ENCODE assay signal across 9 cellular contexts in genomic region chr1:55210990-55211389, GRCh38. TPM values are rescaled to one million over a fixed set of nuclear protein-coding genes. Genes with fewer than 3 reads are reported as not detected.
A peak's percentile ranks its signal among the peaks of the same experiment; 100 is the strongest.
DNase-seq lines count a peak whose midpoint lies in the region; ATAC-seq lines count a peak whose summit lies in the region.
"Had no signal": no experiment of that assay in that cellular context is flagged by ENCODE, and none has a peak within 500 bp of the region (broad histone marks: within the 10 kb centered on the region; RNA-seq: fewer than 3 reads in every experiment).

No MANE protein-coding gene starts in this region.

- no peaks in the 10 kb centered on the region for H3K9me3 Mint-ChIP-seq in activated T-cell treated with anti-CD3 and anti-CD28 coated beads, Interleukin-2, amount 50 U/mL, for 24 hours
- H3K9me3 Mint-ChIP-seq in stimulated activated naive CD8-positive, alpha-beta T cell treated with anti-CD3 and anti-CD28 coated beads, Interleukin-15, amount 100 ng/mL, for 72 hours, result no peaks in the 10 kb centered on the region

- H3K27me3 ChIP-seq in right cardiac atrium (ENCODE audit: control insufficient read depth, insufficient read depth) (no peaks in the 10 kb centered on the region), H7 (ENCODE audit: control insufficient read depth, insufficient read depth, low read length) (no peaks in the 10 kb centered on the region)

- H3K4me3 ChIP-seq in SK-N-MC (no peak overlapping the region), right cardiac atrium (ENCODE audit: low read length) (peak overlapping the region; percentile 30), H7 (ENCODE audit: insufficient read depth, low read depth, low read length) (no peak overlapping the region)

- H3K4me3 Mint-ChIP-seq in activated T-cell treated with anti-CD3 and anti-CD28 coated beads, Interleukin-2, amount 50 U/mL, for 24 hours, result peak overlapping the region; percentile 90
- H3K4me3 Mint-ChIP-seq in stimulated activated naive CD8-positive, alpha-beta T cell treated with anti-CD3 and anti-CD28 coated beads, Interleukin-15, amount 100 ng/mL, for 72 hours, result peak overlapping the region; percentile 60 to 89

- H3K27ac Mint-ChIP-seq in activated T-cell treated with anti-CD3 and anti-CD28 coated beads, Interleukin-2, amount 50 U/mL, for 24 hours, result peak overlapping the region; percentile 32
- no peak overlapping the region for H3K27ac Mint-ChIP-seq in stimulated activated naive CD8-positive, alpha-beta T cell treated with anti-CD3 and anti-CD28 coated beads, Interleukin-15, amount 100 ng/mL, for 72 hours

- peak overlapping the region; percentile 63 for H3K27ac ChIP-seq in SK-N-MC
- peak overlapping the region; percentile 62 for H3K27ac ChIP-seq in right cardiac atrium (ENCODE audit: low read length)

- no peak for DNase-seq in activated T-cell treated with anti-CD3 and anti-CD28 coated beads, Interleukin-2, amount 50 U/mL, for 24 hours
- DNase-seq in activated T-cell treated with anti-CD3 and anti-CD28 coated beads, Interleukin-2, amount 50 U/mL, for 48 hours, result no peak
- DNase-seq in SK-N-MC (ENCODE audit: low read depth, low spot score), result no peak
- no peak for DNase-seq in right cardiac atrium
- DNase-seq in stimulated activated naive CD8-positive, alpha-beta T cell treated with anti-CD3 and anti-CD28 coated beads, Interleukin-15, amount 100 ng/mL, for 72 hours, result no peak
- DNase-seq in NCI-H1930 (lab: John Stamatoyannopoulos, UW), result no peak
- no peak for DNase-seq in H7
- DNase-seq: activated CD4-positive, CD25-positive, alpha-beta regulatory T cell treated with anti-CD3 and anti-CD28 coated beads, Interleukin-2, amount 50 U/mL, for 72 hours had no signal

- H3K9ac ChIP-seq in SK-N-MC (ENCODE audit: insufficient read length), result no peak overlapping the region

- no peaks in the 10 kb centered on the region for H3K27me3 Mint-ChIP-seq in activated T-cell treated with anti-CD3 and anti-CD28 coated beads, Interleukin-2, amount 50 U/mL, for 24 hours
- no peaks in the 10 kb centered on the region for H3K27me3 Mint-ChIP-seq in stimulated activated naive CD8-positive, alpha-beta T cell treated with anti-CD3 and anti-CD28 coated beads, Interleukin-15, amount 100 ng/mL, for 72 hours

- H3K4me1 ChIP-seq in right cardiac atrium (ENCODE audit: control insufficient read depth, insufficient read depth, low read length), result peaks cover 7% of the 10 kb centered on the region

- peaks cover 54% of the 10 kb centered on the region for H3K36me3 Mint-ChIP-seq in activated T-cell treated with anti-CD3 and anti-CD28 coated beads, Interleukin-2, amount 50 U/mL, for 24 hours (ENCODE audit: low read depth)

- no peaks in the 10 kb centered on the region for H3K9me3 ChIP-seq in SK-N-MC (ENCODE audit: low read depth, low read length)
- no peaks in the 10 kb centered on the region for H3K9me3 ChIP-seq in right cardiac atrium (ENCODE audit: control insufficient read depth, low read length)

- intact Hi-C loops in right cardiac atrium (cut with DNase I), result loop anchor here in 1 of 4 donors (10.0 kb wide), 1 partner anchor 66 kb away; no protein-coding TSS in a partner anchor

- H3K36me3 ChIP-seq in SK-N-MC (ENCODE audit: insufficient read depth, low read length) (peaks cover 4% of the 10 kb centered on the region; the same call in 1 of the 2 replicates), H7 (replicated peaks; ENCODE audit: control insufficient read depth, insufficient read depth, low read length) (no peaks in the 10 kb centered on the region)

- no peak for ATAC-seq in right cardiac atrium
- ATAC-seq in stimulated activated naive CD8-positive, alpha-beta T cell treated with anti-CD3 and anti-CD28 coated beads, Interleukin-15, amount 100 ng/mL, for 72 hours, result no peak
- no peak for ATAC-seq in HG02763 (IDR thresholded peaks at IDR 0.05; ENCODE audit: unreplicated experiment)

- WGBS in right cardiac atrium, result 19% methylated on average over 2 of the region's 2 CpGs

- peaks cover 73% of the 10 kb centered on the region for H3K4me1 Mint-ChIP-seq in activated T-cell treated with anti-CD3 and anti-CD28 coated beads, Interleukin-2, amount 50 U/mL, for 24 hours (ENCODE audit: low read depth)
- peaks cover 78% of the 10 kb centered on the region for H3K4me1 Mint-ChIP-seq in stimulated activated naive CD8-positive, alpha-beta T cell treated with anti-CD3 and anti-CD28 coated beads, Interleukin-15, amount 100 ng/mL, for 72 hours

RNA-seq across cellular contexts. Expression of gene USP24, which starts 4.2 kb away (rescaled TPM):
- 10 to 100 TPM; 32.6 to 35.7 (median 34.7) TPM for total RNA-seq in right cardiac atrium
- polyA plus RNA-seq in right cardiac atrium, result 11.4 TPM
- 32.9 and 50.5 TPM in 2 replicates for total RNA-seq in H7 (2014; rRNA removed; shearing (Covaris generic))
